ENCODE assay signal across 34 cellular contexts in the genomic region with DNA sequence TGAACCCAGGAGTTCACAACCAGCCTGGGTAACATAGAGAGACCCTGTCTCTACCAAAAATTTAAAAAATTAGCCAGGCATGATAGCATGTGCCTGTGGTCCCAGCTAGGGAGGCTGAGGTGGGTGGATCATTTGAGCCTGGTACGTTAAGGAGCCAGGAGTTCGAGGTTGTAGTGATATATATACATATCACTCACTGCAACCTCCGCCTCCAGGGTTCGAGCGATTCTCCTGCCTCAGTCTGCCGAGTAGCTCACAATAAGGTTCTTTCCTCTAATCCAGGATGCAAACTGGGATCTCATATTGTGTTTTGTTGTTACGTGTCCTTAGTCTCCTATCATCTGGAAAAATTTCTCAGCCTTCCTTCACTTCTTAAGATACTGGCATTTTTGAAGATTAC. TPM values are rescaled to one million over a fixed set of nuclear protein-coding genes. Genes with fewer than 3 reads are reported as not detected.
"Had no signal": no experiment of that assay in that cellular context is flagged by ENCODE, and none has a peak within 500 bp of the region (broad histone marks: within the 10 kb centered on the region; RNA-seq: fewer than 3 reads in every experiment).

No MANE protein-coding gene starts in this region.

- H3K9ac ChIP-seq: KMS-11 had no signal

- H3K4me2 ChIP-seq: KMS-11 had no signal

- H3K4me3 ChIP-seq: MG63 had no signal

- DNase-seq: Karpas-422, Kasumi-1, KG1, MG63, MM.1S, MV-4-11, NCI-H1048, NCI-H1092, NCI-H1092 treated with DMSO at 0.1 percent for 48 hours, NCI-H1105, NCI-H1105 treated with DMSO at 0.1 percent for 48 hours, NCI-H1417, NCI-H1417 treated with DMSO at 0.1 percent for 48 hours, NCI-H1436 treated with DMSO at 0.1 percent for 48 hours, NCI-H146, NCI-H1694, NCI-H1694 treated with DMSO at 0.1 percent for 48 hours, NCI-H187 treated with DMSO at 0.1 percent for 48 hours, NCI-H1930, NCI-H2029, NCI-H2029 treated with DMSO at 0.1 percent for 48 hours, NCI-H2081, NCI-H2081 treated with DMSO at 0.1 percent for 48 hours, NCI-H2107, NCI-H2171, NCI-H2171 treated with DMSO at 0.1 percent for 48 hours, NCI-H2227 treated with DMSO at 0.1 percent for 48 hours, NCI-H226, NCI-H345, NCI-H446, NCI-H446 treated with DMSO at 0.1 percent for 48 hours, NCI-H510A had no signal

- H3K27ac ChIP-seq: KMS-11 had no signal

- H3K27me3 ChIP-seq: MG63 had no signal

- H3K36me3 ChIP-seq: MG63 had no signal

- H3K9me3 ChIP-seq: MG63 had no signal

RNA-seq across cellular contexts. Expression of a gene that starts 24.0 kb away (rescaled TPM):
- total RNA-seq: MCF 10A had no signal
